In genomic region chr12:16893426-16893825, GRCh38 we compare ENCODE assay signal across 9 cellular contexts.
"Had no signal": no experiment of that assay in that cellular context is flagged by ENCODE, and none has a peak within 500 bp of the region (broad histone marks: within the 10 kb centered on the region; RNA-seq: fewer than 3 reads in every experiment).

No MANE protein-coding gene starts in this region.

- H2AFZ ChIP-seq: GM23338 had no signal

- H3K27ac ChIP-seq: HL-60 had no signal

- H3K4me3 Mint-ChIP-seq: GM23338, H9, IgD-negative memory B cell had no signal

- H3K27ac Mint-ChIP-seq: GM23338, H9 had no signal

- FAIRE-seq: H1, H54, HepG2 had no signal

- H3K4me3 ChIP-seq: GM23338 had no signal

- DNase-seq: H9, HCEC 1CT, KBM-7 had no signal

- H3K4me1 Mint-ChIP-seq: GM23338, H9, IgD-negative memory B cell had no signal

- ATAC-seq: GM23338, HepG2 had no signal

- H3K4me2 ChIP-seq: GM23338 had no signal

- H3K27me3 Mint-ChIP-seq: IgD-negative memory B cell had no signal
